In the genomic region with DNA sequence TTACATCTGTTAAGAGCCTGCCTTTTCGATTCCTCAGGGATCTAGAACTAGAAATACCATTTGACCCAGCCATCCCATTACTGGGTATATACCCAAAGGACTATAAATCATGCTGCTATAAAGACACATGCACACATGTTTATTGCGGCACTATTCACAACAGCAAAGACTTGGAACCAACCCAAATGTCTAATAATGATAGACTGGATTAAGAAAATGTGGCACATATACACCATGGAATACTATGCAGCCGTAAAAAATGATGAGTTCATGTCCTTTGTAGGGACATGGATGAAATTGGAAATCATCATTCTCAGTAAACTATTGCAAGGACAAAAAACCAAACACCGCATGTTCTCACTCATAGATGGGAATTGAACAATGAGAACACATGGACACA, we compare ENCODE assay signal across 1 cellular context.
TF ChIP-seq lines count a peak whose summit lies in the region.

No MANE protein-coding gene starts in this region.

TF ChIP-seq in HEK293, 187 proteins besides CTCF, POLR2A, EP300 and RAD21:
- TF ChIP-seq ZNF146 (tag by site-specific recombination; IDR thresholded peaks at IDR 0.05) = peak; percentile 100
- TF ChIP-seq, protein P1, sequence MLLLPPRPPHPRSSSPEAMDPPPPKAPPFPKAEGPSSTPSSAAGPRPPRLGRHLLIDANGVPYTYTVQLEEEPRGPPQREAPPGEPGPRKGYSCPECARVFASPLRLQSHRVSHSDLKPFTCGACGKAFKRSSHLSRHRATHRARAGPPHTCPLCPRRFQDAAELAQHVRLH (tag by site-specific recombination; IDR thresholded peaks at IDR 0.05) = peak; percentile 80; the same call in 1 of the 2 replicates
